Comparison of ENCODE assay signal across 8 cellular contexts in genomic region chr1:150365945-150366344, GRCh38. TPM values are rescaled to one million over a fixed set of nuclear protein-coding genes. Genes with fewer than 3 reads are reported as not detected.
DNase-seq lines count a peak whose midpoint lies in the region; TF ChIP-seq lines count a peak whose summit lies in the region.

No MANE protein-coding gene starts in this region.

- peaks cover 50% of the 10 kb centered on the region for H3F3A ChIP-seq in GM23248 (ENCODE audit: insufficient read depth)
- H3F3A ChIP-seq in smooth muscle cell (ENCODE audit: low read depth) = no peaks in the 10 kb centered on the region

- H3K27me3 Mint-ChIP-seq in glutamatergic neuron (ENCODE audit: unreplicated experiment) = no peaks in the 10 kb centered on the region

- no peaks in the 10 kb centered on the region for H3K36me3 Mint-ChIP-seq in glutamatergic neuron (ENCODE audit: unreplicated experiment)

- DNase-seq in A673 (ENCODE audit: low spot score) = peak; percentile 31
- DNase-seq in GM23248 = peak; percentile 32
- DNase-seq in WERI-Rb-1 = no peak
- no peak for DNase-seq in glutamatergic neuron
- DNase-seq in smooth muscle cell (lab: John Stamatoyannopoulos, UW; ENCODE audit: unreplicated experiment) = no peak
- no peak for DNase-seq in activated CD4-positive, CD25-positive, alpha-beta regulatory T cell treated with anti-CD3 and anti-CD28 coated beads, Interleukin-2, amount 50 U/mL, for 72 hours
- no peak for DNase-seq in HK-2 (ENCODE audit: unreplicated experiment)
- no peak for DNase-seq in activated CD4-positive, alpha-beta T cell treated with anti-CD3 and anti-CD28 coated beads for 4 hours

- H3K9me3 ChIP-seq in A673 (ENCODE audit: low read depth, low read length, poor library complexity, severe bottlenecking) (no peaks in the 10 kb centered on the region), GM23248 (ENCODE audit: low read depth) (no peaks in the 10 kb centered on the region), WERI-Rb-1 (ENCODE audit: severe bottlenecking) (no peaks in the 10 kb centered on the region), smooth muscle cell (replicated peaks; ENCODE audit: low read depth) (no peaks in the 10 kb centered on the region)

- CTCF ChIA-PET in A673 (lab: Charles Lee) = no interaction called here

- POLR2A ChIA-PET in A673 (lab: Charles Lee; ENCODE audit: low non-redundant PET) = interaction anchor here (0.6 kb wide), 1 partner anchor 150 kb away, joined by 3 read pairs; the partner anchor contains the start of gene FALEC

- H3K4me3 ChIP-seq in A673 (ENCODE audit: low read depth, low read length, poor library complexity, severe bottlenecking) (peak overlapping the region; percentile 75), GM23248 (peak overlapping the region; percentile 74), WERI-Rb-1 (ENCODE audit: low read depth, low read length) (peak overlapping the region; percentile 89), smooth muscle cell (peak overlapping the region; percentile 83)

- TF ChIP-seq CTCF in A673 (conservative IDR thresholded peaks at IDR 0.05; ENCODE audit: low read depth, low read length) (no peak), WERI-Rb-1 (IDR thresholded peaks at IDR 0.05; ENCODE audit: low read depth, low read length) (no peak), glutamatergic neuron (IDR thresholded peaks at IDR 0.05; ENCODE audit: partially characterized antibody, unreplicated experiment) (no peak), smooth muscle cell (IDR thresholded peaks at IDR 0.05; ENCODE audit: borderline replicate concordance, insufficient read depth, poor library complexity, severe bottlenecking) (no peak)

- intact Hi-C loops in A673 (cut with micrococcal nuclease; ENCODE audit: unreplicated experiment) = loop anchor here (1.0 kb wide), 1 partner anchor 121 kb away; the partner anchor contains the start of gene TARS2

- BruUV-seq in A673 (replicated peaks; lab: Mats Ljungman, UMichigan) = no TSS peak

- no peaks in the 10 kb centered on the region for H3K9me2 ChIP-seq in GM23248 (ENCODE audit: insufficient read depth)

- peak overlapping the region; percentile 88 for H3K9ac ChIP-seq in GM23248
- peak overlapping the region; percentile 88 for H3K9ac ChIP-seq in smooth muscle cell (ENCODE audit: low read depth)

- H3K36me3 ChIP-seq in A673 (ENCODE audit: insufficient read depth, low read length, poor library complexity, severe bottlenecking) (no peaks in the 10 kb centered on the region), GM23248 (ENCODE audit: low read depth) (no peaks in the 10 kb centered on the region), WERI-Rb-1 (peaks cover 21% of the 10 kb centered on the region), smooth muscle cell (ENCODE audit: low read depth) (no peaks in the 10 kb centered on the region)

- in situ Hi-C loops in GM23248 (cut with MboI) = no loop called here

- peak overlapping the region; percentile 91 for H3K27ac Mint-ChIP-seq in glutamatergic neuron (ENCODE audit: unreplicated experiment)

- peak overlapping the region; percentile 93 for H3K4me3 Mint-ChIP-seq in glutamatergic neuron (ENCODE audit: unreplicated experiment)

- no peaks in the 10 kb centered on the region for H4K20me1 ChIP-seq in GM23248 (ENCODE audit: insufficient read depth)
- H4K20me1 ChIP-seq in smooth muscle cell (ENCODE audit: low read depth) = peaks cover 37% of the 10 kb centered on the region

- peaks cover 19% of the 10 kb centered on the region for H3K4me1 ChIP-seq in A673 (ENCODE audit: insufficient read depth, low read length, poor library complexity, severe bottlenecking)
- peaks cover 14% of the 10 kb centered on the region; the same call in 1 of the 2 replicates for H3K4me1 ChIP-seq in GM23248 (ENCODE audit: insufficient read depth)
- H3K4me1 ChIP-seq in smooth muscle cell (ENCODE audit: low read depth) = peaks cover 19% of the 10 kb centered on the region

- peak overlapping the region; percentile 97 for H3K27ac ChIP-seq in A673 (ENCODE audit: low read depth, low read length, poor library complexity, severe bottlenecking)
- peak overlapping the region; percentile 93 for H3K27ac ChIP-seq in GM23248
- H3K27ac ChIP-seq in WERI-Rb-1 = peak overlapping the region; percentile 96
- peak overlapping the region; percentile 81 for H3K27ac ChIP-seq in smooth muscle cell (ENCODE audit: low read depth)

- H3K4me1 Mint-ChIP-seq in glutamatergic neuron (ENCODE audit: low read depth, unreplicated experiment) = peaks cover 23% of the 10 kb centered on the region

- peak overlapping the region; percentile 90 for H2AFZ ChIP-seq in GM23248
- no peak overlapping the region for H2AFZ ChIP-seq in smooth muscle cell (ENCODE audit: low read depth)

- H3K4me2 ChIP-seq in GM23248 (ENCODE audit: unreplicated experiment) = peak overlapping the region; percentile 99
- peak overlapping the region; percentile 87 for H3K4me2 ChIP-seq in smooth muscle cell

- H3K9me3 Mint-ChIP-seq in glutamatergic neuron (ENCODE audit: unreplicated experiment) = peaks cover 12% of the 10 kb centered on the region

- H3K79me2 ChIP-seq in GM23248 (ENCODE audit: insufficient read depth) = peaks cover 63% of the 10 kb centered on the region
- H3K79me2 ChIP-seq in smooth muscle cell (ENCODE audit: low read depth) = peaks cover 58% of the 10 kb centered on the region

- no peaks in the 10 kb centered on the region for H3K27me3 ChIP-seq in A673 (replicated peaks; ENCODE audit: insufficient read depth, low read depth, low read length, poor library complexity)
- no peaks in the 10 kb centered on the region for H3K27me3 ChIP-seq in GM23248 (replicated peaks; ENCODE audit: insufficient read depth)
- H3K27me3 ChIP-seq in WERI-Rb-1 (ENCODE audit: insufficient read depth, low read depth, severe bottlenecking) = no peaks in the 10 kb centered on the region
- H3K27me3 ChIP-seq in smooth muscle cell (ENCODE audit: low read depth) = no peaks in the 10 kb centered on the region

- 0 to 1% methylated on average over 4 of the region's 4 CpGs for WGBS in GM23248 (ENCODE audit: low coverage in 1 of 2, low lambda C conversion rate in 2 of 2, missing lambda C conversion rate in 2 of 2), 2 experiments
- 11% methylated on average over 4 of the region's 4 CpGs for WGBS in smooth muscle cell (ENCODE audit: low lambda C conversion rate)

RNA-seq across cellular contexts. Expression of gene RPRD2, which starts 2.0 kb away (rescaled TPM):
- total RNA-seq in A673 (2021) (44.5 and 46.6 TPM in 2 replicates), glutamatergic neuron (ENCODE audit: unreplicated experiment) (26.9 TPM), smooth muscle cell (15.4 and 17.1 TPM in 2 replicates)
- 7.6 and 7.8 TPM in 2 replicates for total RNA-seq in GM23248 (2014; rRNA removed; shearing (Covaris generic))
- polyA plus RNA-seq in GM23248 (2016; fragmentation: Nextera tagmentation; extraction: Ambion mirVana) (16.5 and 17.0 TPM in 2 replicates), smooth muscle cell (14.2 and 15.8 TPM in 2 replicates)

RNA-seq across cellular contexts. Expression of gene PRPF3, which starts 44.6 kb away (rescaled TPM):
- total RNA-seq in A673 (2021) (76.8 and 86.0 TPM in 2 replicates), glutamatergic neuron (ENCODE audit: unreplicated experiment) (57.6 TPM), smooth muscle cell (34.6 and 41.8 TPM in 2 replicates)
- total RNA-seq in GM23248 (2014; rRNA removed; shearing (Covaris generic)) = 27.6 and 46.2 TPM in 2 replicates
- polyA plus RNA-seq in GM23248 (2016; fragmentation: Nextera tagmentation; extraction: Ambion mirVana) (25.6 and 28.1 TPM in 2 replicates), smooth muscle cell (26.6 and 33.9 TPM in 2 replicates)

Comparison
In these comparisons a context has a peak if more than half of its experiments do, and no peak if none do; other contexts are left out.
1. DNase-seq: peak in A673 (single experiment) and GM23248 (single experiment); none in WERI-Rb-1 (single experiment), glutamatergic neuron (single experiment), smooth muscle cell (single experiment), activated CD4-positive, CD25-positive, alpha-beta regulatory T cell treated with anti-CD3 and anti-CD28 coated beads, Interleukin-2, amount 50 U/mL, for 72 hours (single experiment), HK-2 (single experiment) and activated CD4-positive, alpha-beta T cell treated with anti-CD3 and anti-CD28 coated beads for 4 hours (0 of 2).
2. Peak in every context shown above with its lines, with median percentiles within 50 percentile points of each other: H3K27ac ChIP-seq and H3K4me3 ChIP-seq.